Comparison of ENCODE assay signal across 30 cellular contexts in genomic region chr17:4147751-4148310, GRCh38. TPM values are rescaled to one million over a fixed set of nuclear protein-coding genes. Genes with fewer than 3 reads are reported as not detected.
A peak's percentile ranks its signal among the peaks of the same experiment; 100 is the strongest.
DNase-seq lines count a peak whose midpoint lies in the region; ATAC-seq and TF ChIP-seq lines count a peak whose summit lies in the region.
"Had no signal": no experiment of that assay in that cellular context is flagged by ENCODE, and none has a peak within 500 bp of the region (broad histone marks: within the 10 kb centered on the region; RNA-seq: fewer than 3 reads in every experiment).

No MANE protein-coding gene starts in this region.

- intact Hi-C loops in dorsolateral prefrontal cortex (cut with DNase I), result loop anchor here in 1 of 2 donors (10.0 kb wide), 1 partner anchor 217 kb away; the partner anchor contains the start of gene UBE2G1
- intact Hi-C loops in heart left ventricle (cut with DNase I), result loop anchor here in 1 of 10 donors (10.0 kb wide), 1 partner anchor 57 kb away; no protein-coding TSS in a partner anchor
- intact Hi-C loops in lower leg skin (cut with DNase I; ENCODE audit: low total_unique reads), result no loop called here

- H3K9me3 ChIP-seq in SJSA1 (replicated peaks) (no peaks in the 10 kb centered on the region), heart left ventricle (no peaks in the 10 kb centered on the region)
- H3K9me3 ChIP-seq: gastroesophageal sphincter, left ventricle myocardium inferior, prostate gland, sigmoid colon, upper lobe of right lung had no signal

- TF ChIP-seq CTCF in dorsolateral prefrontal cortex (IDR thresholded peaks at IDR 0.05 in 54 of 56, conservative IDR thresholded peaks at IDR 0.05 in 2 of 56; ENCODE audit: low read depth in 1 of 56, partially characterized antibody in 56 of 56), result no peak
- TF ChIP-seq CTCF in heart left ventricle (IDR thresholded peaks at IDR 0.05), result no peak
- TF ChIP-seq CTCF in lower leg skin (IDR thresholded peaks at IDR 0.05), result no peak

- H3K4me1 Mint-ChIP-seq in activated CD8-positive, alpha-beta T cell treated with anti-CD3 and anti-CD28 coated beads, Interleukin-2, amount 10 ng/mL, durations not matched to agents 7 days and 5 days (ENCODE audit: low read depth), result peaks cover 16% of the 10 kb centered on the region

- CTCF ChIA-PET in activated CD8-positive, alpha-beta T cell treated with anti-CD3 and anti-CD28 coated beads, Interleukin-2, amount 10 ng/mL, durations not matched to agents 7 days and 5 days (lab: Charles Lee), result interaction anchor here (1.6 kb wide), 1 partner anchor 419 kb away, joined by 6 read pairs; no protein-coding TSS in a partner anchor

- no peaks in the 10 kb centered on the region for H3K27me3 ChIP-seq in SJSA1 (replicated peaks)
- no peaks in the 10 kb centered on the region for H3K27me3 ChIP-seq in dorsolateral prefrontal cortex
- no peaks in the 10 kb centered on the region for H3K27me3 ChIP-seq in heart left ventricle
- H3K27me3 ChIP-seq: gastroesophageal sphincter, Peyer's patch, sigmoid colon, upper lobe of right lung had no signal

- WGBS in heart left ventricle, 4 donors, result 84 to 91% (median 88%) methylated on average over 8 of the region's 8 CpGs
- 75 to 85% methylated on average over 8 of the region's 8 CpGs for WGBS in lower leg skin, 2 donors

- H3K4me3 Mint-ChIP-seq in activated CD8-positive, alpha-beta T cell treated with anti-CD3 and anti-CD28 coated beads, Interleukin-2, amount 10 ng/mL, durations not matched to agents 7 days and 5 days, result no peak overlapping the region
- H3K4me3 Mint-ChIP-seq: activated naive CD8-positive, alpha-beta T cell treated with anti-CD3 and anti-CD28 coated beads for 36 hours; endodermal cell; immature natural killer cell; naive B cell had no signal

- peak; percentile 22 for ATAC-seq in left lobe of liver
- ATAC-seq in heart left ventricle, result no peak
- no peak for ATAC-seq in activated CD8-positive, alpha-beta T cell treated with anti-CD3 and anti-CD28 coated beads, Interleukin-2, amount 10 ng/mL, durations not matched to agents 7 days and 5 days
- ATAC-seq: esophagus mucosa, gastroesophageal sphincter, upper lobe of right lung had no signal

- peak overlapping the region; percentile 7; the same call in 1 of the 2 replicates for H3K27ac ChIP-seq in SJSA1
- H3K27ac ChIP-seq in dorsolateral prefrontal cortex, result peak overlapping the region in 57 of 59 donors; percentile 13 to 99 (median 76)
- H3K27ac ChIP-seq in substantia nigra (ENCODE audit: low read depth, low read length, poor library complexity, severe bottlenecking), result peak overlapping the region; percentile 68
- no peak overlapping the region for H3K27ac ChIP-seq in heart left ventricle
- H3K27ac ChIP-seq: gastroesophageal sphincter, left ventricle myocardium inferior, Peyer's patch, prostate gland, sigmoid colon, upper lobe of right lung had no signal

- no peak overlapping the region for H3K4me3 ChIP-seq in SJSA1
- peak overlapping the region in 4 of 59 donors; percentile 1 to 16 (median 5) for H3K4me3 ChIP-seq in dorsolateral prefrontal cortex
- H3K4me3 ChIP-seq in heart left ventricle, result no peak overlapping the region
- H3K4me3 ChIP-seq in lower leg skin (ENCODE audit: low read depth, poor library complexity, severe bottlenecking), result no peak overlapping the region
- H3K4me3 ChIP-seq: gastroesophageal sphincter, left ventricle myocardium inferior, Peyer's patch, prostate gland, sigmoid colon, upper lobe of right lung had no signal

- POLR2A ChIA-PET in activated CD8-positive, alpha-beta T cell treated with anti-CD3 and anti-CD28 coated beads, Interleukin-2, amount 10 ng/mL, durations not matched to agents 7 days and 5 days (lab: Charles Lee), result no interaction called here

- DNase-seq in SJSA1 (ENCODE audit: low read depth in 1 of 2, low spot score in 2 of 2) (peak; percentile 61 to 74), dorsolateral prefrontal cortex (peak in 1 of 10 donors; percentile 43), left lobe of liver (ENCODE audit: low spot score) (peak; percentile 62), substantia nigra (lab: John Stamatoyannopoulos, UW) (peak in 1 of 49 donors; percentile 13), heart left ventricle (no peak), lower leg skin (ENCODE audit: low spot score in 2 of 2) (no peak)
- DNase-seq in activated CD8-positive, alpha-beta T cell treated with anti-CD3 and anti-CD28 coated beads, Interleukin-2, amount 10 ng/mL, durations not matched to agents 7 days and 5 days, result no peak
- DNase-seq: activated CD8-positive, alpha-beta memory T cell treated with anti-CD3 and anti-CD28 coated beads for 24 hours; activated effector memory CD4-positive, alpha-beta T cell treated with anti-CD3 and anti-CD28 coated beads, Interleukin-2, amount 50 U/mL, for 16 hours; activated naive CD8-positive, alpha-beta T cell treated with anti-CD3 and anti-CD28 coated beads for 36 hours; activated T-cell treated with anti-CD3 and anti-CD28 coated beads, Interleukin-2, amount 50 U/mL, for 1 hour; C1 segment of cervical spinal cord; cortex of kidney; DMS153; endodermal cell; immature natural killer cell; Kasumi-1; left ventricle myocardium inferior; naive B cell; NCI-H1436 treated with DMSO at 0.1 percent for 48 hours; NCI-H2107; NCI-H748 treated with DMSO at 0.1 percent for 48 hours; Peyer's patch; SHP77; sigmoid colon; stimulated activated CD4-positive, alpha-beta T cell treated with anti-CD3 and anti-CD28 coated beads, Interleukin-4, amount 100 ng/mL, for 1 hour; upper lobe of right lung had no signal

- H3K27me3 Mint-ChIP-seq in activated CD8-positive, alpha-beta T cell treated with anti-CD3 and anti-CD28 coated beads, Interleukin-2, amount 10 ng/mL, durations not matched to agents 7 days and 5 days (ENCODE audit: low read depth), result no peaks in the 10 kb centered on the region
- H3K27me3 Mint-ChIP-seq: activated naive CD8-positive, alpha-beta T cell treated with anti-CD3 and anti-CD28 coated beads for 36 hours; naive B cell had no signal

- H3K4me1 ChIP-seq in SJSA1 (replicated peaks), result peaks cover 27% of the 10 kb centered on the region
- peaks cover 0 to 8% (median 6%) of the 10 kb centered on the region in 12 donors for H3K4me1 ChIP-seq in heart left ventricle

- peaks cover 4% of the 10 kb centered on the region for H3K36me3 ChIP-seq in SJSA1
- peaks cover 0 to 27% (median 11%) of the 10 kb centered on the region in 9 donors for H3K36me3 ChIP-seq in heart left ventricle
- H3K36me3 ChIP-seq: prostate gland had no signal

- no peak for TF ChIP-seq POLR2A in heart left ventricle (IDR thresholded peaks at IDR 0.05)
- TF ChIP-seq POLR2A in lower leg skin (IDR thresholded peaks at IDR 0.05), result no peak

- H3K36me3 Mint-ChIP-seq in activated CD8-positive, alpha-beta T cell treated with anti-CD3 and anti-CD28 coated beads, Interleukin-2, amount 10 ng/mL, durations not matched to agents 7 days and 5 days (ENCODE audit: low read depth), result no peaks in the 10 kb centered on the region

- no peaks in the 10 kb centered on the region for H3K9me3 Mint-ChIP-seq in activated CD8-positive, alpha-beta T cell treated with anti-CD3 and anti-CD28 coated beads, Interleukin-2, amount 10 ng/mL, durations not matched to agents 7 days and 5 days (ENCODE audit: insufficient read depth)
- H3K9me3 Mint-ChIP-seq: activated naive CD8-positive, alpha-beta T cell treated with anti-CD3 and anti-CD28 coated beads for 36 hours; endodermal cell; immature natural killer cell; naive B cell had no signal

- H3K27ac Mint-ChIP-seq in activated CD8-positive, alpha-beta T cell treated with anti-CD3 and anti-CD28 coated beads, Interleukin-2, amount 10 ng/mL, durations not matched to agents 7 days and 5 days, result no peak overlapping the region
- H3K27ac Mint-ChIP-seq: activated naive CD8-positive, alpha-beta T cell treated with anti-CD3 and anti-CD28 coated beads for 36 hours; endodermal cell had no signal

RNA-seq across cellular contexts. Expression of gene CYB5D2, which starts 4.8 kb away (rescaled TPM):
- 13.6 and 17.4 TPM in 2 replicates for total RNA-seq in SJSA1 (2014; rRNA removed; shearing (Covaris generic))
- total RNA-seq in dorsolateral prefrontal cortex (10 to 100 TPM; 22.6 to 49.4 (median 36.3) TPM), left lobe of liver (18.8 TPM), heart left ventricle (10 to 100 TPM in 5 of 9 donors, 1 to 10 TPM in 4; 5.7 to 23.2 (median 11.0) TPM), lower leg skin (10 to 100 TPM; 23.9 to 41.9 (median 33.0) TPM)
- polyA plus RNA-seq in heart left ventricle, result 10 to 100 TPM in 1 of 2 donors, 1 to 10 TPM in 1; 6.9 to 11.1 TPM
- 1 to 10 TPM; 4.6 to 5.8 TPM for total RNA-seq in activated CD8-positive, alpha-beta T cell treated with anti-CD3 and anti-CD28 coated beads, Interleukin-2, amount 10 ng/mL, durations not matched to agents 7 days and 5 days

RNA-seq across cellular contexts. Expression of gene ZZEF1, which starts 5.0 kb away (rescaled TPM):
- total RNA-seq in SJSA1 (2014; rRNA removed; shearing (Covaris generic)), result 18.4 and 18.7 TPM in 2 replicates
- total RNA-seq in dorsolateral prefrontal cortex, result 10 to 100 TPM; 44.1 to 90.3 (median 67.7) TPM
- total RNA-seq in left lobe of liver, result 19.1 TPM
- 10 to 100 TPM; 27.4 to 47.6 (median 37.8) TPM for total RNA-seq in heart left ventricle
- 10 to 100 TPM; 15.7 to 19.2 TPM for polyA plus RNA-seq in heart left ventricle
- 10 to 100 TPM; 39.1 to 67.4 (median 53.9) TPM for total RNA-seq in lower leg skin
- total RNA-seq in activated CD8-positive, alpha-beta T cell treated with anti-CD3 and anti-CD28 coated beads, Interleukin-2, amount 10 ng/mL, durations not matched to agents 7 days and 5 days, result 10 to 100 TPM; 54.1 to 55.3 TPM

Comparison
In these comparisons a context has a peak if more than half of its experiments do, and no peak if none do; other contexts are left out.
1. DNase-seq: peak in SJSA1 (2 of 2) and left lobe of liver (single experiment); none in heart left ventricle (0 of 5), lower leg skin (0 of 2) and activated CD8-positive, alpha-beta T cell treated with anti-CD3 and anti-CD28 coated beads, Interleukin-2, amount 10 ng/mL, durations not matched to agents 7 days and 5 days (single experiment).
2. H3K27ac ChIP-seq: peak in SJSA1 (single experiment), dorsolateral prefrontal cortex (57 of 59) and substantia nigra (single experiment); none in heart left ventricle (0 of 12).